In genomic region chr7:80060218-80060806, GRCh38 we compare ENCODE assay signal across 8 cellular contexts.
A peak's percentile ranks its signal among the peaks of the same experiment; 100 is the strongest.
DNase-seq lines count a peak whose midpoint lies in the region; ATAC-seq, FAIRE-seq and TF ChIP-seq lines count a peak whose summit lies in the region.

No MANE protein-coding gene starts in this region.

- POLR2A ChIA-PET in PC-9 (lab: Charles Lee; ENCODE audit: unreplicated experiment) = no interaction called here

- in situ Hi-C loops in KBM-7 (cut with MboI; ENCODE audit: low pct_unique_long_range_greater_than_20kb, low sequenced_read_pairs) = no loop called here

- H3K9me2 ChIP-seq in PC-9 (ENCODE audit: insufficient read depth) = no peaks in the 10 kb centered on the region

- FAIRE-seq in G401.6 (lab: Jason Lieb, UNC) = peak; percentile 97

- H3F3A ChIP-seq in PC-9 (ENCODE audit: insufficient read depth, low read depth) = no peaks in the 10 kb centered on the region; the same call in 1 of the 2 replicates

- WGBS in esophagus squamous epithelium, 2 donors = 76 to 82% methylated on average over 1 of the region's 1 CpG
- 44% methylated on average over 1 of the region's 1 CpG for WGBS in prostate gland

- TF ChIP-seq CTCF in PC-9 (conservative IDR thresholded peaks at IDR 0.05) (peak; percentile 88), esophagus squamous epithelium (IDR thresholded peaks at IDR 0.05) (peak; percentile 14 to 68 (median 46)), prostate gland (IDR thresholded peaks at IDR 0.05) (peak; percentile 17 to 64 (median 52))

- H3K9me3 ChIP-seq in PC-9 (ENCODE audit: insufficient read depth, low read depth) (peaks cover 16% of the 10 kb centered on the region; the same call in 1 of the 2 replicates), esophagus squamous epithelium (peaks cover 0 to 3% (median 0%) of the 10 kb centered on the region in 3 donors), prostate gland (no peaks in the 10 kb centered on the region), T-helper 17 cell (ENCODE audit: control insufficient read depth, low read length, poor library complexity, severe bottlenecking) (no peaks in the 10 kb centered on the region)

- H3K27ac Mint-ChIP-seq in T-helper 17 cell = no peak overlapping the region

- ATAC-seq in esophagus mucosa = no peak
- ATAC-seq in T-helper 17 cell = no peak

- H2AFZ ChIP-seq in PC-9 = no peak overlapping the region

- no peak overlapping the region for H3K4me3 ChIP-seq in PC-9
- no peak overlapping the region for H3K4me3 ChIP-seq in esophagus squamous epithelium
- H3K4me3 ChIP-seq in prostate gland = no peak overlapping the region

- no peaks in the 10 kb centered on the region for H3K27me3 ChIP-seq in PC-9 (ENCODE audit: insufficient read depth, low read depth)
- no peaks in the 10 kb centered on the region for H3K27me3 ChIP-seq in esophagus squamous epithelium
- H3K27me3 ChIP-seq in prostate gland (replicated peaks; ENCODE audit: insufficient read depth) = no peaks in the 10 kb centered on the region

- H3K79me2 ChIP-seq in PC-9 (ENCODE audit: low read depth) = no peaks in the 10 kb centered on the region

- no peaks in the 10 kb centered on the region for H3K36me3 ChIP-seq in PC-9 (ENCODE audit: low read depth)
- no peaks in the 10 kb centered on the region for H3K36me3 ChIP-seq in esophagus squamous epithelium
- no peaks in the 10 kb centered on the region for H3K36me3 ChIP-seq in prostate gland

- CTCF ChIA-PET in PC-9 (lab: Charles Lee) = interaction anchor here (0.5 to 0.8 kb wide), 3 partner anchors 74 to 450 kb away, joined by 3 to 21 read pairs (median 5); no protein-coding TSS in a partner anchor

- H3K4me1 Mint-ChIP-seq in T-helper 17 cell = no peaks in the 10 kb centered on the region

- no peaks in the 10 kb centered on the region for H3K4me1 ChIP-seq in PC-9 (replicated peaks; ENCODE audit: insufficient read depth)
- H3K4me1 ChIP-seq in esophagus squamous epithelium = no peaks in the 10 kb centered on the region
- no peaks in the 10 kb centered on the region for H3K4me1 ChIP-seq in prostate gland (replicated peaks)

- no peaks in the 10 kb centered on the region for H4K20me1 ChIP-seq in PC-9 (ENCODE audit: insufficient read depth)

- no peak for TF ChIP-seq POLR2A in esophagus squamous epithelium (IDR thresholded peaks at IDR 0.05)
- no peak for TF ChIP-seq POLR2A in prostate gland (IDR thresholded peaks at IDR 0.05)

- H3K27me3 Mint-ChIP-seq in T-helper 17 cell = no peaks in the 10 kb centered on the region

- no TSS peak for BruUV-seq in PC-9 (replicated peaks; lab: Mats Ljungman, UMichigan)

- intact Hi-C loops in PC-9 (cut with micrococcal nuclease; ENCODE audit: unreplicated experiment) (loop anchor here (1.0 to 5.0 kb wide), 6 partner anchors 30 to 1410 kb away; partner anchors contain the start of gene GNAI1), esophagus squamous epithelium (cut with DNase I) (no loop called here), prostate gland (cut with DNase I) (loop anchor here (10.0 kb wide), 2 partner anchors 334 to 594 kb away; no protein-coding TSS in a partner anchor)

- H3K4me3 Mint-ChIP-seq in T-helper 17 cell = no peak overlapping the region

- no peak overlapping the region for H3K4me2 ChIP-seq in PC-9

- DNase-seq in KBM-7 (peak; percentile 84), PC-9 (peak in 1 of 2 experiments; percentile 58), esophagus squamous epithelium (lab: John Stamatoyannopoulos, UW) (no peak), prostate gland (ENCODE audit: low spot score) (no peak), T-helper 17 cell (no peak), activated T-cell treated with anti-CD3 and anti-CD28 coated beads for 4 hours (no peak)

- no peaks in the 10 kb centered on the region for H3K36me3 Mint-ChIP-seq in T-helper 17 cell (ENCODE audit: low read depth)

- H3K27ac ChIP-seq in PC-9 = no peak overlapping the region
- H3K27ac ChIP-seq in esophagus squamous epithelium = no peak overlapping the region
- H3K27ac ChIP-seq in prostate gland = no peak overlapping the region
